7 cellular contexts compared by ENCODE assay signal in genomic region chr5:158174918-158175663, GRCh38.
DNase-seq lines count a peak whose midpoint lies in the region; ATAC-seq, FAIRE-seq and TF ChIP-seq lines count a peak whose summit lies in the region.

No MANE protein-coding gene starts in this region.

- peak; percentile 90 for ATAC-seq in Panc1

- intact Hi-C loops in Panc1 (cut with micrococcal nuclease; ENCODE audit: unreplicated experiment), result loop anchor here (5.0 kb wide), 1 partner anchor 522 kb away; no protein-coding TSS in a partner anchor

- H3K4me1 Mint-ChIP-seq in osteocyte (ENCODE audit: unreplicated experiment), result peaks cover 24% of the 10 kb centered on the region

- no peaks in the 10 kb centered on the region for H3K4me1 ChIP-seq in Panc1 (ENCODE audit: control insufficient read depth, insufficient read depth, low read length)

- peak; percentile 9 for TF ChIP-seq CTCF in GM12801 (IDR thresholded peaks at IDR 0.05; ENCODE audit: extremely low read depth, insufficient read length)
- TF ChIP-seq CTCF in Panc1 (IDR thresholded peaks at IDR 0.05), result peak; percentile 80
- peak; percentile 87 for TF ChIP-seq CTCF in osteocyte (IDR thresholded peaks at IDR 0.05)

- H3K27ac Mint-ChIP-seq in osteocyte (ENCODE audit: unreplicated experiment), result peak overlapping the region; percentile 9

- no peaks in the 10 kb centered on the region for H3K36me3 Mint-ChIP-seq in osteocyte (ENCODE audit: unreplicated experiment)

- DNase-seq in HPDE6-E6E7 (ENCODE audit: extremely low spot score) (peak; percentile 64), Panc1 (ENCODE audit: low read depth, low spot score) (peak; percentile 20), globus pallidus (ENCODE audit: low spot score) (peak; percentile 56), osteocyte (ENCODE audit: extremely low spot score, unreplicated experiment) (peak; percentile 88), urothelium cell line (ENCODE audit: low spot score) (peak; percentile 78)
- peak; percentile 5 for DNase-seq in activated gamma-delta T cell treated with anti-CD3 and anti-CD28 coated beads, Interleukin-2, amount 50 U/mL, for 16 hours (ENCODE audit: low read depth)

- H3K4me3 Mint-ChIP-seq in osteocyte (ENCODE audit: unreplicated experiment), result no peak overlapping the region

- CTCF ChIA-PET in Panc1 (lab: Charles Lee), result interaction anchor here (0.6 to 1.4 kb wide), 7 partner anchors 115 to 957 kb away, joined by 3 to 9 read pairs (median 4); no protein-coding TSS in a partner anchor

- H3K9me3 Mint-ChIP-seq in osteocyte (ENCODE audit: unreplicated experiment), result no peaks in the 10 kb centered on the region

- H3K27me3 ChIP-seq in Panc1 (ENCODE audit: control insufficient read depth, insufficient read depth, low read length), result no peaks in the 10 kb centered on the region; the same call in 1 of the 2 replicates

- no peak overlapping the region for H3K4me3 ChIP-seq in Panc1 (ENCODE audit: low read depth in 2 of 2, low read length in 2 of 2)

- no TSS peak for BruUV-seq in Panc1 (replicated peaks; lab: Mats Ljungman, UMichigan)

- in situ Hi-C loops in Panc1 (cut with HindIII; ENCODE audit: low pct_unique_long_range_greater_than_20kb, low sequenced_read_pairs), result no loop called here

- POLR2A ChIA-PET in Panc1 (lab: Charles Lee), result no interaction called here

- no peak for FAIRE-seq in urothelium cell line (lab: Jason Lieb, UNC)

- H3K27me3 Mint-ChIP-seq in osteocyte (ENCODE audit: unreplicated experiment), result no peaks in the 10 kb centered on the region

- no peak overlapping the region for H3K27ac ChIP-seq in Panc1 (ENCODE audit: low read length)

- no peaks in the 10 kb centered on the region for H3K9me3 ChIP-seq in Panc1 (ENCODE audit: control insufficient read depth, insufficient read depth, low read depth, low read length)

- no peaks in the 10 kb centered on the region for H3K36me3 ChIP-seq in Panc1 (ENCODE audit: control insufficient read depth, insufficient read depth, low read length)

Comparison
In these comparisons a context has a peak if more than half of its experiments do, and no peak if none do; other contexts are left out.
1. CTCF ChIP-seq: peak in every context shown above with its lines; median percentile 87 in osteocyte; 80 in Panc1; 9 in GM12801.
2. DNase-seq: peak in every context shown above with its lines; median percentile 88 in osteocyte; 78 in urothelium cell line; 64 in HPDE6-E6E7; 56 in globus pallidus; 20 in Panc1; 5 in activated gamma-delta T cell treated with anti-CD3 and anti-CD28 coated beads, Interleukin-2, amount 50 U/mL, for 16 hours.